Comparison of ENCODE assay signal across 31 cellular contexts in genomic region chr1:183961132-183961531, GRCh38.
"Had no signal": no experiment of that assay in that cellular context is flagged by ENCODE, and none has a peak within 500 bp of the region (broad histone marks: within the 10 kb centered on the region; RNA-seq: fewer than 3 reads in every experiment).

No MANE protein-coding gene starts in this region.

- H3K4me1 ChIP-seq: ascending aorta had no signal

- H3K27me3 ChIP-seq: ascending aorta, cardiac muscle cell had no signal

- ATAC-seq: activated CD4-positive, alpha-beta T cell treated with anti-CD3 and anti-CD28 coated beads for 36 hours; activated CD8-positive, alpha-beta memory T cell treated with anti-CD3 and anti-CD28 coated beads, Interleukin-2, amount 10 ng/mL, durations not matched to agents 7 days and 5 days; activated CD8-positive, alpha-beta T cell treated with anti-CD3 and anti-CD28 coated beads, Interleukin-2, amount 10 ng/mL, durations not matched to agents 7 days and 5 days; activated naive CD8-positive, alpha-beta T cell treated with anti-CD3 and anti-CD28 coated beads, Interleukin-2, amount 50 U/mL, for 24 hours had no signal

- H3K9me3 ChIP-seq: ascending aorta had no signal

- FAIRE-seq: bronchial epithelial cell, TTC549 had no signal

- H3K27ac ChIP-seq: ascending aorta, cardiac muscle cell, VCaP had no signal

- DNase-seq: activated B cell treated with CpG ODN at 0.5 μM for 24 hours; activated CD4-positive, alpha-beta memory T cell treated with anti-CD3 and anti-CD28 coated beads, Interleukin-2, amount 10 ng/mL, durations not matched to agents 7 days and 5 days; activated CD4-positive, alpha-beta T cell treated with anti-CD3 and anti-CD28 coated beads for 36 hours; activated CD4-positive, alpha-beta T cell treated with anti-CD3 and anti-CD28 coated beads for 48 hours; activated CD4-positive, alpha-beta T cell treated with anti-CD3 and anti-CD28 coated beads, Interleukin-2, amount 10 ng/mL, durations not matched to agents 7 days and 5 days; activated CD4-positive, alpha-beta T cell treated with anti-CD3 and anti-CD28 coated beads, Interleukin-2, amount 50 U/mL, for 48 hours; activated CD4-positive, CD25-positive, alpha-beta regulatory T cell treated with anti-CD3 and anti-CD28 coated beads, Interleukin-2, amount 50 U/mL, for 72 hours; activated CD8-positive, alpha-beta memory T cell treated with anti-CD3 and anti-CD28 coated beads for 24 hours; activated CD8-positive, alpha-beta memory T cell treated with anti-CD3 and anti-CD28 coated beads, Interleukin-2, amount 10 ng/mL, durations not matched to agents 7 days and 5 days; activated CD8-positive, alpha-beta memory T cell treated with anti-CD3 and anti-CD28 coated beads, Interleukin-2, amount 50 U/mL, for 48 hours; activated CD8-positive, alpha-beta T cell treated with anti-CD3 and anti-CD28 coated beads, Interleukin-2, amount 10 ng/mL, durations not matched to agents 7 days and 5 days; activated effector memory CD4-positive, alpha-beta T cell treated with Interleukin-2 at 50 U/mL for 16 hours; activated gamma-delta T cell; activated naive CD4-positive, alpha-beta T cell treated with anti-CD3 and anti-CD28 coated beads, Interleukin-2, amount 10 ng/mL, durations not matched to agents 7 days and 5 days; activated naive CD4-positive, alpha-beta T cell treated with Interleukin-2 at 50 U/mL for 16 hours; activated naive CD8-positive, alpha-beta T cell treated with anti-CD3 and anti-CD28 coated beads, Interleukin-2, amount 10 ng/mL, durations not matched to agents 7 days and 5 days; activated naive CD8-positive, alpha-beta T cell treated with anti-CD3 and anti-CD28 coated beads, Interleukin-2, amount 50 U/mL, for 24 hours; activated T-cell treated with anti-CD3 and anti-CD28 coated beads, Interleukin-2, amount 50 U/mL, for 24 hours; activated T-cell treated with anti-CD3 and anti-CD28 coated beads, Interleukin-2, amount 50 U/mL, for 48 hours; amygdala; anterior cingulate cortex; caudate nucleus; cerebellar nuclear complex; T-helper 1 cell; T-helper 2 cell; T-helper 9 cell had no signal

- H3K4me3 ChIP-seq: ascending aorta, cardiac muscle cell had no signal

- H3K36me3 ChIP-seq: ascending aorta had no signal
